ENCODE assay signal across 8 cellular contexts in the genomic region with DNA sequence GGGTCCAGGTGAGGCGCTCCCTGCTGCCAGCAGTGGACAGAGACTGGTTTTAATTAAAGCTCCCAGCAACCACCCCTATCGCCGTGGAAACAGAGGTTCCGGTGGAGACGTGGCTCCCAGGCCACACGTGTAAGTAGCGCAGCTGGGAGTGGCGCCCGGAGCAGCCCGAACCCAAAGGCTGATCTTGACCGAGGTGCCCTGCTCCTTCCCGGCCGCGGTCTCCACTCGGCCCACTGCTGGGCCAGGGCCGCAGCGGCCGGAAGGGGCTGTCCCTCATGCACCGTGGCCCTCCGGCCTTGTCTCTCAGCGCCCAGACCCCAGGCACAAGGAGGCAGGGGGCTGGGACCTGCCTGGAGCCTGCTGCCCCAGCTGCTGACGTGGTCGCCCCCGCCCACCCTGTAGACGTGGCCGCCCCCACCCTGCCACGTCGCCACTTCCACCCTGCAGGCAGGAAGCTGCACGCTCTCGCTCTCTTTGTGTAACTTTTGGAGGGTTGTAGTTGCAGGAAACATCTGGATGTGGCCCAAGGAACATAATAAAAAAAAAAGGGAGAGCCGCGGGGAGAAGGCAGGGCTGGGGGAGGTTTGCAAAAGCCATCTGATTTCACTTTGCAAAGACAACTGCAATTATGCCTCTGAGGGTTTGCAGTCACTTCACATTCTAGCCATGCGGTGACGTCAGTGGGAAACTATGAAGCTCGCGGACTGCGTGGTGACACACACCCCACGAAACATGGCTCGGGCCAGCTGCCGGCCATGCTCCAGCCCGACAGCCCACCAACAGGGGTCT.
DNase-seq lines count a peak whose midpoint lies in the region; ATAC-seq and TF ChIP-seq lines count a peak whose summit lies in the region.

No MANE protein-coding gene starts in this region.

- peaks cover 6% of the 10 kb centered on the region for H3K4me1 Mint-ChIP-seq in T-helper 1 cell treated with Interleukin-12 subunit alpha and Interleukin-12 subunit beta and Interleukin-4 antibody, amounts not matched to agents 30 μg/mL and 1 μg/mL, for 36 hours (ENCODE audit: low read depth)

- no peaks in the 10 kb centered on the region for H3K9me3 Mint-ChIP-seq in T-helper 1 cell treated with Interleukin-12 subunit alpha and Interleukin-12 subunit beta and Interleukin-4 antibody, amounts not matched to agents 30 μg/mL and 1 μg/mL, for 36 hours

- peak overlapping the region; percentile 62 for H3K4me3 Mint-ChIP-seq in T-helper 1 cell treated with Interleukin-12 subunit alpha and Interleukin-12 subunit beta and Interleukin-4 antibody, amounts not matched to agents 30 μg/mL and 1 μg/mL, for 36 hours

- peak overlapping the region; percentile 93 for H3K27ac Mint-ChIP-seq in T-helper 1 cell treated with Interleukin-12 subunit alpha and Interleukin-12 subunit beta and Interleukin-4 antibody, amounts not matched to agents 30 μg/mL and 1 μg/mL, for 36 hours

- H3K4me1 ChIP-seq in GM23248 (ENCODE audit: insufficient read depth) (peaks cover 23% of the 10 kb centered on the region), right cardiac atrium (ENCODE audit: control insufficient read depth, insufficient read depth, low read length) (peaks cover 6% of the 10 kb centered on the region), smooth muscle cell (ENCODE audit: low read depth) (peaks cover 11% of the 10 kb centered on the region)

- H2AFZ ChIP-seq in GM23248 = peak overlapping the region; percentile 56
- no peak overlapping the region for H2AFZ ChIP-seq in smooth muscle cell (ENCODE audit: low read depth)

- no peaks in the 10 kb centered on the region for H3K36me3 Mint-ChIP-seq in T-helper 1 cell treated with Interleukin-12 subunit alpha and Interleukin-12 subunit beta and Interleukin-4 antibody, amounts not matched to agents 30 μg/mL and 1 μg/mL, for 36 hours (ENCODE audit: low read depth)

- H3F3A ChIP-seq in GM23248 (ENCODE audit: insufficient read depth) = peaks cover 6% of the 10 kb centered on the region
- H3F3A ChIP-seq in smooth muscle cell (ENCODE audit: low read depth) = peaks cover 12% of the 10 kb centered on the region

- ATAC-seq in right cardiac atrium (peak; percentile 91), HG03045 (IDR thresholded peaks at IDR 0.05; ENCODE audit: unreplicated experiment) (no peak)

- H3K4me3 ChIP-seq in GM23248 (peak overlapping the region; percentile 41), right cardiac atrium (ENCODE audit: low read length) (no peak overlapping the region), smooth muscle cell (no peak overlapping the region)

- peak; percentile 8 for TF ChIP-seq CTCF in smooth muscle cell (IDR thresholded peaks at IDR 0.05; ENCODE audit: borderline replicate concordance, insufficient read depth, poor library complexity, severe bottlenecking)

- DNase-seq in GM23248 (peak; percentile 99), amniotic stem cell (lab: John Stamatoyannopoulos, UW) (peak; percentile 96), right cardiac atrium (peak; percentile 91 to 95 (median 95)), smooth muscle cell (lab: John Stamatoyannopoulos, UW; ENCODE audit: unreplicated experiment) (peak; percentile 79), NCI-H345 (lab: John Stamatoyannopoulos, UW) (no peak), NCI-H2171 (lab: John Stamatoyannopoulos, UW) (no peak)

- H3K79me2 ChIP-seq in GM23248 (ENCODE audit: insufficient read depth) (no peaks in the 10 kb centered on the region), smooth muscle cell (ENCODE audit: low read depth) (peaks cover 40% of the 10 kb centered on the region)

- H3K9ac ChIP-seq in GM23248 (peak overlapping the region; percentile 93), smooth muscle cell (ENCODE audit: low read depth) (peak overlapping the region; percentile 96)

- H3K36me3 ChIP-seq in GM23248 (ENCODE audit: low read depth) (no peaks in the 10 kb centered on the region), smooth muscle cell (ENCODE audit: low read depth) (no peaks in the 10 kb centered on the region)

- H3K9me2 ChIP-seq in GM23248 (ENCODE audit: insufficient read depth) = no peaks in the 10 kb centered on the region

- intact Hi-C loops in right cardiac atrium (cut with DNase I) = loop anchor here in 2 of 4 donors (5.0 to 10.0 kb wide), 2 partner anchors 189 to 226 kb away; a partner anchor contains a TSS

- whole genome bisulfite sequencing in GM23248 (ENCODE audit: low coverage in 1 of 2, low lambda C conversion rate in 2 of 2, missing lambda C conversion rate in 2 of 2), 2 experiments = 2 to 3% methylated on average over 39 to 41 of the region's 41 CpGs
- 20% methylated on average over 41 of the region's 41 CpGs for WGBS in right cardiac atrium
- WGBS in smooth muscle cell (ENCODE audit: low lambda C conversion rate) = 36% methylated on average over 41 of the region's 41 CpGs

- H3K4me2 ChIP-seq in GM23248 (ENCODE audit: unreplicated experiment) = peak overlapping the region; percentile 46
- peak overlapping the region; percentile 65 for H3K4me2 ChIP-seq in smooth muscle cell

- H4K20me1 ChIP-seq in GM23248 (ENCODE audit: insufficient read depth) (no peaks in the 10 kb centered on the region), smooth muscle cell (ENCODE audit: low read depth) (no peaks in the 10 kb centered on the region)

- H3K9me3 ChIP-seq in GM23248 (ENCODE audit: low read depth) (no peaks in the 10 kb centered on the region), right cardiac atrium (ENCODE audit: control insufficient read depth, low read length) (no peaks in the 10 kb centered on the region), smooth muscle cell (replicated peaks; ENCODE audit: low read depth) (no peaks in the 10 kb centered on the region)

- in situ Hi-C loops in GM23248 (cut with MboI) = loop anchor here (25.0 kb wide), 1 partner anchor 206 kb away; no protein-coding TSS in a partner anchor

- H3K27me3 Mint-ChIP-seq in T-helper 1 cell treated with Interleukin-12 subunit alpha and Interleukin-12 subunit beta and Interleukin-4 antibody, amounts not matched to agents 30 μg/mL and 1 μg/mL, for 36 hours (ENCODE audit: low read depth) = no peaks in the 10 kb centered on the region

- no peaks in the 10 kb centered on the region for H3K27me3 ChIP-seq in GM23248 (replicated peaks; ENCODE audit: insufficient read depth)
- H3K27me3 ChIP-seq in right cardiac atrium (ENCODE audit: control insufficient read depth, insufficient read depth) = no peaks in the 10 kb centered on the region
- no peaks in the 10 kb centered on the region for H3K27me3 ChIP-seq in smooth muscle cell (ENCODE audit: low read depth)

- H3K27ac ChIP-seq in GM23248 = peak overlapping the region; percentile 99
- peak overlapping the region; percentile 83 for H3K27ac ChIP-seq in right cardiac atrium (ENCODE audit: low read length)
- peak overlapping the region; percentile 100 for H3K27ac ChIP-seq in smooth muscle cell (ENCODE audit: low read depth)

Comparison
In these comparisons a context has a peak if more than half of its experiments do, and no peak if none do; other contexts are left out.
1. DNase-seq: peak in GM23248 (single experiment), amniotic stem cell (single experiment), right cardiac atrium (3 of 3) and smooth muscle cell (single experiment); none in NCI-H345 (single experiment) and NCI-H2171 (single experiment).
2. Peak in every context shown above with its lines, with median percentiles within 50 percentile points of each other: H3K27ac ChIP-seq.